In the genomic region with DNA sequence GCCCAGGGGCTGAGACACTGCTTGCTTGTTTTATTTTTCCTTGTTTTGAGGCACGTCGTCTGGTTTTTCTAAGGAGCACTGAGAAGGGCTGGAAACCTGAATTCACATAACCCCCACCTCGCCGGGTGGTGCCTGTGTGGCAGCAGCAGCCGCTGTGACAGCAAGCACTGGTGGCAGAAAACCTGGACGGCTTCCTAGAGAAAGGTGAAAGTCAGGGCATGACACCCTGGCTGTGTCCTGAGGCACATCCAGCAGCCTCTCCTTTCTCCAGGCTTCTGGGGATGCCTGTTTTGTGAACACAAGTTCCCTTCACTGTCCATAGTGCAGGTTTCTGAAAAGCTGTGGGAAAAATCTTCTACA, we compare ENCODE assay signal across 13 cellular contexts. TPM values are rescaled to one million over a fixed set of nuclear protein-coding genes. Genes with fewer than 3 reads are reported as not detected.
DNase-seq lines count a peak whose midpoint lies in the region; ATAC-seq and TF ChIP-seq lines count a peak whose summit lies in the region.
"Had no signal": no experiment of that assay in that cellular context is flagged by ENCODE, and none has a peak within 500 bp of the region (broad histone marks: within the 10 kb centered on the region; RNA-seq: fewer than 3 reads in every experiment).

No MANE protein-coding gene starts in this region.

- H3K4me3 Mint-ChIP-seq in GM23338 (no peak overlapping the region), neural progenitor cell (no peak overlapping the region)
- H3K4me3 Mint-ChIP-seq: CD4-positive, CD25-positive, alpha-beta regulatory T cell had no signal

- H3K9me2 ChIP-seq in GM23338 (ENCODE audit: insufficient read depth), result no peaks in the 10 kb centered on the region

- H3K9ac ChIP-seq in neural progenitor cell, result no peak overlapping the region
- H3K9ac ChIP-seq: GM23248 had no signal

- no peak for TF ChIP-seq EP300 in sigmoid colon (IDR thresholded peaks at IDR 0.05)

- H3K36me3 Mint-ChIP-seq in GM23338 (ENCODE audit: low read depth), result no peaks in the 10 kb centered on the region
- H3K36me3 Mint-ChIP-seq in neural progenitor cell, result no peaks in the 10 kb centered on the region
- H3K36me3 Mint-ChIP-seq: CD4-positive, CD25-positive, alpha-beta regulatory T cell had no signal

- DNase-seq in Right ventricle myocardium inferior (ENCODE audit: missing footprints) (no peak), left cardiac atrium (no peak), GM23338 (ENCODE audit: low spot score) (no peak), neural progenitor cell (ENCODE audit: low spot score) (no peak), sigmoid colon (peak; percentile 28), NCI-H526 (lab: John Stamatoyannopoulos, UW) (no peak), erythroblast (lab: John Stamatoyannopoulos, UW) (no peak)
- DNase-seq in activated CD8-positive, alpha-beta memory T cell treated with anti-CD3 and anti-CD28 coated beads, Interleukin-2, amount 50 U/mL, for 4 hours, result no peak
- DNase-seq: CD4-positive, CD25-positive, alpha-beta regulatory T cell; DMS79; GM23248 had no signal

- H3K4me3 ChIP-seq in GM23338 (no peak overlapping the region), neural progenitor cell (no peak overlapping the region), sigmoid colon (no peak overlapping the region)
- H3K4me3 ChIP-seq: GM12878, GM23248 had no signal

- H3K9me3 ChIP-seq in neural progenitor cell (ENCODE audit: low read depth), result no peaks in the 10 kb centered on the region
- no peaks in the 10 kb centered on the region for H3K9me3 ChIP-seq in sigmoid colon

- H3K27me3 ChIP-seq in GM23338 (ENCODE audit: insufficient read depth), result no peaks in the 10 kb centered on the region
- H3K27me3 ChIP-seq in neural progenitor cell, result no peaks in the 10 kb centered on the region
- H3K27me3 ChIP-seq in sigmoid colon, result peaks cover 0 to 26% (median 7%) of the 10 kb centered on the region in 3 donors

- H4K20me1 ChIP-seq in GM23338 (replicated peaks; ENCODE audit: insufficient read depth), result no peaks in the 10 kb centered on the region
- no peaks in the 10 kb centered on the region for H4K20me1 ChIP-seq in neural progenitor cell (ENCODE audit: low read depth)

- H3K27me3 Mint-ChIP-seq in GM23338 (ENCODE audit: insufficient read depth, low read depth, poor library complexity) (peaks cover 5% of the 10 kb centered on the region), neural progenitor cell (ENCODE audit: insufficient read depth, low read depth) (peaks cover 6% of the 10 kb centered on the region)

- H3K79me2 ChIP-seq in GM23338 (replicated peaks; ENCODE audit: insufficient read depth), result no peaks in the 10 kb centered on the region
- no peaks in the 10 kb centered on the region for H3K79me2 ChIP-seq in neural progenitor cell (ENCODE audit: low read depth)

- ATAC-seq in Right ventricle myocardium inferior, result peak; percentile 68
- ATAC-seq in left cardiac atrium, result no peak
- ATAC-seq in GM23338, result no peak
- ATAC-seq: GM12878 had no signal

- H3K36me3 ChIP-seq in GM23338 (ENCODE audit: insufficient read depth), result no peaks in the 10 kb centered on the region
- H3K36me3 ChIP-seq in neural progenitor cell, result no peaks in the 10 kb centered on the region
- no peaks in the 10 kb centered on the region for H3K36me3 ChIP-seq in sigmoid colon

- no peaks in the 10 kb centered on the region; the same call in 2 of the 3 replicates for H3K9me3 Mint-ChIP-seq in GM23338
- no peaks in the 10 kb centered on the region for H3K9me3 Mint-ChIP-seq in neural progenitor cell
- H3K9me3 Mint-ChIP-seq: CD4-positive, CD25-positive, alpha-beta regulatory T cell had no signal

- intact Hi-C loops in Right ventricle myocardium inferior (cut with DNase I) (loop anchor here (5.0 kb wide), 1 partner anchor 382 kb away; no protein-coding TSS in a partner anchor), left cardiac atrium (cut with DNase I) (loop anchor here in 1 of 2 donors (10.0 kb wide), 1 partner anchor 254 kb away; no protein-coding TSS in a partner anchor), sigmoid colon (cut with DNase I) (no loop called here)

- H2AFZ ChIP-seq in GM23338 (0 out of 2 replicates have a peak overlapping the region, but pooled peaks have one; percentile 32), neural progenitor cell (replicated peaks) (no peak overlapping the region)
- H2AFZ ChIP-seq: GM23248 had no signal

- H3K27ac Mint-ChIP-seq in GM23338 (no peak overlapping the region), neural progenitor cell (peak overlapping the region; percentile 19)
- H3K27ac Mint-ChIP-seq: CD4-positive, CD25-positive, alpha-beta regulatory T cell had no signal

- H3F3A ChIP-seq in GM23338 (replicated peaks; ENCODE audit: low read depth) (no peaks in the 10 kb centered on the region), neural progenitor cell (ENCODE audit: low read depth) (no peaks in the 10 kb centered on the region)

- H3K4me1 Mint-ChIP-seq in GM23338 (peaks cover 4% of the 10 kb centered on the region; the same call in 2 of the 3 replicates), neural progenitor cell (peaks cover 21% of the 10 kb centered on the region)

- 65 to 72% methylated on average over 6 of the region's 6 CpGs for WGBS in sigmoid colon, 2 donors

- H3K4me2 ChIP-seq in GM23338, result no peak overlapping the region
- H3K4me2 ChIP-seq in neural progenitor cell, result no peak overlapping the region

- TF ChIP-seq POLR2A in sigmoid colon (IDR thresholded peaks at IDR 0.05), result no peak
- no peak for TF ChIP-seq POLR2A in erythroblast (IDR thresholded peaks at IDR 0.05; ENCODE audit: low read length)

- no peaks in the 10 kb centered on the region for H3K4me1 ChIP-seq in GM23338 (ENCODE audit: insufficient read depth)
- no peaks in the 10 kb centered on the region for H3K4me1 ChIP-seq in neural progenitor cell
- no peaks in the 10 kb centered on the region for H3K4me1 ChIP-seq in sigmoid colon

- H3K27ac ChIP-seq in GM23338 (ENCODE audit: low read depth) (no peak overlapping the region), neural progenitor cell (no peak overlapping the region), sigmoid colon (no peak overlapping the region)
- H3K27ac ChIP-seq: 22Rv1, GM23248 had no signal

- TF ChIP-seq CTCF in GM23338 (conservative IDR thresholded peaks at IDR 0.05; ENCODE audit: low read depth in 2 of 2) (no peak), neural progenitor cell (IDR thresholded peaks at IDR 0.05) (no peak), sigmoid colon (IDR thresholded peaks at IDR 0.05) (no peak)

TF ChIP-seq in GM23338, 12 proteins besides CTCF, POLR2A, EP300 and RAD21 (continues in another document):
- TF ChIP-seq ZNF114 (CRISPR knock-in tag; IDR thresholded peaks at IDR 0.05), result no peak
- no peak for TF ChIP-seq EZH2 (IDR thresholded peaks at IDR 0.05; ENCODE audit: low read depth, unreplicated experiment)
- TF ChIP-seq, protein P1, sequence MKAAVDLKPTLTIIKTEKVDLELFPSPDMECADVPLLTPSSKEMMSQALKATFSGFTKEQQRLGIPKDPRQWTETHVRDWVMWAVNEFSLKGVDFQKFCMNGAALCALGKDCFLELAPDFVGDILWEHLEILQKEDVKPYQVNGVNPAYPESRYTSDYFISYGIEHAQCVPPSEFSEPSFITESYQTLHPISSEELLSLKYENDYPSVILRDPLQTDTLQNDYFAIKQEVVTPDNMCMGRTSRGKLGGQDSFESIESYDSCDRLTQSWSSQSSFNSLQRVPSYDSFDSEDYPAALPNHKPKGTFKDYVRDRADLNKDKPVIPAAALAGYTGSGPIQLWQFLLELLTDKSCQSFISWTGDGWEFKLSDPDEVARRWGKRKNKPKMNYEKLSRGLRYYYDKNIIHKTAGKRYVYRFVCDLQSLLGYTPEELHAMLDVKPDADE (IDR thresholded peaks at IDR 0.05), result no peak
- no peak for TF ChIP-seq JUNB (IDR thresholded peaks at IDR 0.05; ENCODE audit: unreplicated experiment)
- TF ChIP-seq, protein P2, sequence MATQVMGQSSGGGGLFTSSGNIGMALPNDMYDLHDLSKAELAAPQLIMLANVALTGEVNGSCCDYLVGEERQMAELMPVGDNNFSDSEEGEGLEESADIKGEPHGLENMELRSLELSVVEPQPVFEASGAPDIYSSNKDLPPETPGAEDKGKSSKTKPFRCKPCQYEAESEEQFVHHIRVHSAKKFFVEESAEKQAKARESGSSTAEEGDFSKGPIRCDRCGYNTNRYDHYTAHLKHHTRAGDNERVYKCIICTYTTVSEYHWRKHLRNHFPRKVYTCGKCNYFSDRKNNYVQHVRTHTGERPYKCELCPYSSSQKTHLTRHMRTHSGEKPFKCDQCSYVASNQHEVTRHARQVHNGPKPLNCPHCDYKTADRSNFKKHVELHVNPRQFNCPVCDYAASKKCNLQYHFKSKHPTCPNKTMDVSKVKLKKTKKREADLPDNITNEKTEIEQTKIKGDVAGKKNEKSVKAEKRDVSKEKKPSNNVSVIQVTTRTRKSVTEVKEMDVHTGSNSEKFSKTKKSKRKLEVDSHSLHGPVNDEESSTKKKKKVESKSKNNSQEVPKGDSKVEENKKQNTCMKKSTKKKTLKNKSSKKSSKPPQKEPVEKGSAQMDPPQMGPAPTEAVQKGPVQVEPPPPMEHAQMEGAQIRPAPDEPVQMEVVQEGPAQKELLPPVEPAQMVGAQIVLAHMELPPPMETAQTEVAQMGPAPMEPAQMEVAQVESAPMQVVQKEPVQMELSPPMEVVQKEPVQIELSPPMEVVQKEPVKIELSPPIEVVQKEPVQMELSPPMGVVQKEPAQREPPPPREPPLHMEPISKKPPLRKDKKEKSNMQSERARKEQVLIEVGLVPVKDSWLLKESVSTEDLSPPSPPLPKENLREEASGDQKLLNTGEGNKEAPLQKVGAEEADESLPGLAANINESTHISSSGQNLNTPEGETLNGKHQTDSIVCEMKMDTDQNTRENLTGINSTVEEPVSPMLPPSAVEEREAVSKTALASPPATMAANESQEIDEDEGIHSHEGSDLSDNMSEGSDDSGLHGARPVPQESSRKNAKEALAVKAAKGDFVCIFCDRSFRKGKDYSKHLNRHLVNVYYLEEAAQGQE (IDR thresholded peaks at IDR 0.05; ENCODE audit: unreplicated experiment), result no peak
- no peak for TF ChIP-seq ZNF331 (CRISPR knock-in tag; IDR thresholded peaks at IDR 0.05; ENCODE audit: low read depth)
- no peak for TF ChIP-seq CREB1 (CRISPR knock-in tag; IDR thresholded peaks at IDR 0.05; ENCODE audit: low read depth)

RNA-seq across cellular contexts. Expression of a gene that starts 29.2 kb away (rescaled TPM):
- total RNA-seq in Right ventricle myocardium inferior (62.3 TPM), left cardiac atrium (10 to 100 TPM; 47.3 to 50.9 TPM), neural progenitor cell (ENCODE audit: low replicate concordance) (22.2 and 30.2 TPM in 2 replicates), sigmoid colon (10 to 100 TPM; 32.4 to 59.4 (median 49.2) TPM)
- 47.5 and 79.9 TPM in 2 replicates for total RNA-seq in GM23338 (2014; rRNA removed; shearing (Covaris generic))
- polyA plus RNA-seq in GM23338 (2016; fragmentation: Nextera tagmentation; extraction: Ambion mirVana) (143 and 149 TPM in 2 replicates), sigmoid colon (10 to 100 TPM; 65.9 to 77.9 (median 70.9) TPM)

RNA-seq across cellular contexts. Expression of a gene that starts 30.8 kb away (rescaled TPM):
- total RNA-seq in Right ventricle myocardium inferior (134 TPM), left cardiac atrium (10 to 100 TPM; 84.2 to 86.1 TPM), neural progenitor cell (ENCODE audit: low replicate concordance) (54.2 TPM in 2 replicates), sigmoid colon (10 to 100 TPM; 34.9 to 82.6 (median 55.4) TPM)
- 82.1 and 94.8 TPM in 2 replicates for total RNA-seq in GM23338 (2014; rRNA removed; shearing (Covaris generic))
- polyA plus RNA-seq in GM23338 (2016; fragmentation: Nextera tagmentation; extraction: Ambion mirVana) (279 and 289 TPM in 2 replicates), sigmoid colon (100 to 1,000 TPM in 2 of 3 donors, 10 to 100 TPM in 1; 94.0 to 156 (median 111) TPM)
